1 cellular context compared by ENCODE assay signal in the genomic region with DNA sequence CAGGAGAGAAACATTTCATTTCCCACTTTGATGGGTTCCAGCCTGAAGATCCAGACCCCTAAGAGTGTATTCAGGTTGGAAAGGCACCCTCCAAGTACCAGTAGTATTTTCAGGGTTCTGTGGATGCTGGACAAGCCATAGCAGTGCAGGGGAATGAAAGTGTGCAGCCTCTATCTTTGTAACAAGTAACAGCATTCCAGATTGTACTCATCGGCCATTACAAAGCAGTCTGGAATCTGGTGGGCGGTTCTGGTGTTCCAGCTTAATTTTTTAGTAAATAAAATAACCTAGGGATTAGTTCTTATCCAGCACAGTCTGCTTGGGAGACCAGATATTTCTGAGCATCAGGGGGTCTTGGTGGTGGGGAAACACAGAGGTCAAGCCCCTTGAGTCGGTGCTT.
TF ChIP-seq lines count a peak whose summit lies in the region.

No MANE protein-coding gene starts in this region.

TF ChIP-seq in H1, 55 proteins besides CTCF, POLR2A, EP300 and RAD21 (continued from another document):
- TF ChIP-seq CHD1 (IDR thresholded peaks at IDR 0.05; ENCODE audit: low read depth, low read length) (no peak), TAF1 (IDR thresholded peaks at IDR 0.05; ENCODE audit: low read depth, low read length) (no peak), SIRT6 (IDR thresholded peaks at IDR 0.05; ENCODE audit: low read length) (no peak), FOSL1 (IDR thresholded peaks at IDR 0.05; ENCODE audit: insufficient read depth, low read depth, low read length) (no peak), RBBP5 (IDR thresholded peaks at IDR 0.05; ENCODE audit: borderline replicate concordance, low read depth, low read length) (no peak), CTBP2 (IDR thresholded peaks at IDR 0.05; ENCODE audit: borderline replicate concordance, insufficient read depth, insufficient read length, low read length) (no peak), SIX5 (IDR thresholded peaks at IDR 0.05; ENCODE audit: low read depth, low read length) (no peak), CBX5 (IDR thresholded peaks at IDR 0.05; ENCODE audit: low read depth, low read length) (no peak)
- TF ChIP-seq, protein P1, sequence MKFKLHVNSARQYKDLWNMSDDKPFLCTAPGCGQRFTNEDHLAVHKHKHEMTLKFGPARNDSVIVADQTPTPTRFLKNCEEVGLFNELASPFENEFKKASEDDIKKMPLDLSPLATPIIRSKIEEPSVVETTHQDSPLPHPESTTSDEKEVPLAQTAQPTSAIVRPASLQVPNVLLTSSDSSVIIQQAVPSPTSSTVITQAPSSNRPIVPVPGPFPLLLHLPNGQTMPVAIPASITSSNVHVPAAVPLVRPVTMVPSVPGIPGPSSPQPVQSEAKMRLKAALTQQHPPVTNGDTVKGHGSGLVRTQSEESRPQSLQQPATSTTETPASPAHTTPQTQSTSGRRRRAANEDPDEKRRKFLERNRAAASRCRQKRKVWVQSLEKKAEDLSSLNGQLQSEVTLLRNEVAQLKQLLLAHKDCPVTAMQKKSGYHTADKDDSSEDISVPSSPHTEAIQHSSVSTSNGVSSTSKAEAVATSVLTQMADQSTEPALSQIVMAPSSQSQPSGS (IDR thresholded peaks at IDR 0.05; ENCODE audit: low read length): no peak
TF ChIP-seq in H1: peak in this region for 0.
